Comparison of ENCODE assay signal across 14 cellular contexts in genomic region chr4:85610450-85610849, GRCh38.
A peak's percentile ranks its signal among the peaks of the same experiment; 100 is the strongest.
DNase-seq lines count a peak whose midpoint lies in the region; ATAC-seq and TF ChIP-seq lines count a peak whose summit lies in the region.
"Had no signal": no experiment of that assay in that cellular context is flagged by ENCODE, and none has a peak within 500 bp of the region (broad histone marks: within the 10 kb centered on the region; RNA-seq: fewer than 3 reads in every experiment).

No MANE protein-coding gene starts in this region.

- H3K4me2 ChIP-seq in SU-DHL-6 (ENCODE audit: low read depth, low read length, poor library complexity, severe bottlenecking), result peak overlapping the region; percentile 87

- H4K20me1 ChIP-seq in SU-DHL-6 (ENCODE audit: low read depth, low read length), result no peaks in the 10 kb centered on the region

- no peak overlapping the region for H2AFZ ChIP-seq in SU-DHL-6 (ENCODE audit: low read depth, low read length, severe bottlenecking)

- H3K9me3 Mint-ChIP-seq in naive thymus-derived CD8-positive, alpha-beta T cell, result no peaks in the 10 kb centered on the region
- peaks cover 7% of the 10 kb centered on the region in 2 donors for H3K9me3 Mint-ChIP-seq in natural killer cell
- H3K9me3 Mint-ChIP-seq: nephron had no signal

- no peaks in the 10 kb centered on the region for H3K27me3 Mint-ChIP-seq in naive thymus-derived CD8-positive, alpha-beta T cell
- H3K27me3 Mint-ChIP-seq in natural killer cell (ENCODE audit: low read depth in 2 of 2), result no peaks in the 10 kb centered on the region

- no peaks in the 10 kb centered on the region for H3K9me2 ChIP-seq in SU-DHL-6 (replicated peaks; ENCODE audit: insufficient read depth, low read length)

- intact Hi-C loops in lower lobe of right lung (cut with DNase I) (no loop called here), natural killer cell (cut with micrococcal nuclease) (no loop called here)

- no peaks in the 10 kb centered on the region for H3K4me1 ChIP-seq in lower lobe of right lung
- H3K4me1 ChIP-seq: Peyer's patch had no signal

- H3K4me1 Mint-ChIP-seq in naive thymus-derived CD8-positive, alpha-beta T cell, result peaks cover 0 to 5% (median 1%) of the 10 kb centered on the region in 4 donors
- no peaks in the 10 kb centered on the region for H3K4me1 Mint-ChIP-seq in natural killer cell
- H3K4me1 Mint-ChIP-seq: nephron had no signal

- peaks cover 38% of the 10 kb centered on the region for H3F3A ChIP-seq in SU-DHL-6 (ENCODE audit: insufficient read depth)

- no peak for TF ChIP-seq CTCF in SU-DHL-6 (IDR thresholded peaks at IDR 0.05; ENCODE audit: insufficient read depth, low read length, poor library complexity, severe bottlenecking)
- no peak for TF ChIP-seq CTCF in lower lobe of right lung (IDR thresholded peaks at IDR 0.05)
- TF ChIP-seq CTCF in natural killer cell (IDR thresholded peaks at IDR 0.05), result no peak

- H3K27ac Mint-ChIP-seq in naive thymus-derived CD8-positive, alpha-beta T cell, result peak overlapping the region in 2 of 10 donors; percentile 59 to 79
- H3K27ac Mint-ChIP-seq in natural killer cell, result no peak overlapping the region
- H3K27ac Mint-ChIP-seq: nephron had no signal

- peaks cover 14% of the 10 kb centered on the region; the same call in 1 of the 2 replicates for H3K79me2 ChIP-seq in SU-DHL-6 (ENCODE audit: insufficient read depth, low read length)

- H3K9ac ChIP-seq in SU-DHL-6 (ENCODE audit: low read length), result peak overlapping the region; percentile 37; the same call in 1 of the 2 replicates

- DNase-seq in lower lobe of right lung (no peak), UCSD-AML1 (lab: John Stamatoyannopoulos, UW; ENCODE audit: unreplicated experiment) (no peak), natural killer cell (no peak)
- no peak for DNase-seq in naive thymus-derived CD8-positive, alpha-beta T cell
- DNase-seq: Calu3, GOT3, MV-4-11, Peyer's patch had no signal

- ATAC-seq in GM18861 (IDR thresholded peaks at IDR 0.05; ENCODE audit: unreplicated experiment) (peak; percentile 87), GM21367 (IDR thresholded peaks at IDR 0.05; ENCODE audit: unreplicated experiment) (peak; percentile 80), HG03045 (IDR thresholded peaks at IDR 0.05; ENCODE audit: unreplicated experiment) (peak; percentile 84), lower lobe of right lung (no peak), natural killer cell (no peak)
- no peak for ATAC-seq in naive thymus-derived CD8-positive, alpha-beta T cell

- no peak overlapping the region for H3K4me3 Mint-ChIP-seq in naive thymus-derived CD8-positive, alpha-beta T cell
- no peak overlapping the region for H3K4me3 Mint-ChIP-seq in natural killer cell
- H3K4me3 Mint-ChIP-seq: nephron had no signal

- POLR2A ChIA-PET in naive thymus-derived CD8-positive, alpha-beta T cell (lab: Charles Lee), result no interaction called here

- no peaks in the 10 kb centered on the region for H3K36me3 Mint-ChIP-seq in naive thymus-derived CD8-positive, alpha-beta T cell
- H3K36me3 Mint-ChIP-seq in natural killer cell, result no peaks in the 10 kb centered on the region

- H3K27me3 ChIP-seq in SU-DHL-6 (ENCODE audit: low read length), result no peaks in the 10 kb centered on the region
- no peaks in the 10 kb centered on the region for H3K27me3 ChIP-seq in lower lobe of right lung (ENCODE audit: low read depth)
- H3K27me3 ChIP-seq: Peyer's patch had no signal

- H3K36me3 ChIP-seq in SU-DHL-6 (ENCODE audit: low read length), result no peaks in the 10 kb centered on the region
- H3K36me3 ChIP-seq in lower lobe of right lung, result no peaks in the 10 kb centered on the region
- H3K36me3 ChIP-seq: Peyer's patch, thoracic aorta had no signal

- H3K9me3 ChIP-seq in SU-DHL-6 (ENCODE audit: insufficient read depth, low read length), result no peaks in the 10 kb centered on the region
- H3K9me3 ChIP-seq in lower lobe of right lung, result no peaks in the 10 kb centered on the region
- H3K9me3 ChIP-seq: Peyer's patch, thoracic aorta had no signal

- H3K4me3 ChIP-seq in SU-DHL-6 (ENCODE audit: insufficient read depth, low read length, poor library complexity, severe bottlenecking) (no peak overlapping the region), lower lobe of right lung (no peak overlapping the region)
- H3K4me3 ChIP-seq: Peyer's patch, thoracic aorta had no signal

- H3K27ac ChIP-seq in SU-DHL-6 (ENCODE audit: low read depth, low read length) (peak overlapping the region; percentile 99), lower lobe of right lung (no peak overlapping the region)
- H3K27ac ChIP-seq: thoracic aorta had no signal

Comparison
In these comparisons a context has a peak if more than half of its experiments do, and no peak if none do; other contexts are left out.
1. ATAC-seq: peak in GM18861 (single experiment), GM21367 (single experiment) and HG03045 (single experiment); none in lower lobe of right lung (0 of 2), naive thymus-derived CD8-positive, alpha-beta T cell (0 of 2) and natural killer cell (0 of 3).